8 cellular contexts compared by ENCODE assay signal in genomic region chr3:47282424-47283192, GRCh38.
DNase-seq lines count a peak whose midpoint lies in the region; ATAC-seq lines count a peak whose summit lies in the region.

Gene KIF9 (minus strand): TSS chr3:47282799. CDS start chr3:47277374, 5,425 bp downstream.
Gene KLHL18 (plus strand): TSS chr3:47282944. CDS start chr3:47282966, 22 bp downstream.

- ATAC-seq in GM18907 (IDR thresholded peaks at IDR 0.05; ENCODE audit: unreplicated experiment) (peak; percentile 84), HG03139 (IDR thresholded peaks at IDR 0.05; ENCODE audit: unreplicated experiment) (peak; percentile 75)

- DNase-seq in AG08396 (ENCODE audit: low spot score), result peak; percentile 95
- DNase-seq in NCI-H226, result peak; percentile 93
- DNase-seq in activated CD4-positive, CD25-positive, alpha-beta regulatory T cell (lab: John Stamatoyannopoulos, UW), result peak; percentile 85 to 95 (median 94)
- DNase-seq in central memory CD4-positive, alpha-beta T cell, result peak; percentile 97
- peak; percentile 93 for DNase-seq in iris pigment epithelial cell (ENCODE audit: low read depth)
- peak; percentile 92 to 94 for DNase-seq in stimulated activated CD4-positive, alpha-beta T cell treated with anti-CD3 and anti-CD28 coated beads, Interleukin-12 subunit alpha, Interleukin-12 subunit beta, amount 100 ng/mL, for 24 hours (ENCODE audit: low read depth in 2 of 2)

Comparison
In these comparisons a context has a peak if more than half of its experiments do, and no peak if none do; other contexts are left out.
1. Peak in every context shown above with its lines: DNase-seq and ATAC-seq.